ENCODE assay signal across 9 cellular contexts in genomic region chr2:197628043-197628500, GRCh38. TPM values are rescaled to one million over a fixed set of nuclear protein-coding genes. Genes with fewer than 3 reads are reported as not detected.
A peak's percentile ranks its signal among the peaks of the same experiment; 100 is the strongest.
DNase-seq lines count a peak whose midpoint lies in the region; ATAC-seq and TF ChIP-seq lines count a peak whose summit lies in the region.
"Had no signal": no experiment of that assay in that cellular context is flagged by ENCODE, and none has a peak within 500 bp of the region (broad histone marks: within the 10 kb centered on the region; RNA-seq: fewer than 3 reads in every experiment).

No MANE protein-coding gene starts in this region.

- TF ChIP-seq CTCF in esophagus squamous epithelium (IDR thresholded peaks at IDR 0.05), result no peak
- no peak for TF ChIP-seq CTCF in vagina (IDR thresholded peaks at IDR 0.05)

- no peak overlapping the region for H3K4me3 Mint-ChIP-seq in activated CD4-positive, alpha-beta T cell treated with anti-CD3 and anti-CD28 coated beads for 36 hours

- H3K4me3 ChIP-seq in esophagus squamous epithelium (no peak overlapping the region), vagina (no peak overlapping the region)

- intact Hi-C loops in activated CD4-positive, alpha-beta T cell treated with anti-CD3 and anti-CD28 coated beads for 36 hours (cut with DNase I, micrococcal nuclease), result no loop called here
- intact Hi-C loops in esophagus squamous epithelium (cut with DNase I) (no loop called here), vagina (cut with DNase I) (no loop called here)

- H3K36me3 ChIP-seq in esophagus squamous epithelium, result no peaks in the 10 kb centered on the region
- no peaks in the 10 kb centered on the region for H3K36me3 ChIP-seq in vagina

- H3K4me1 Mint-ChIP-seq in activated CD4-positive, alpha-beta T cell treated with anti-CD3 and anti-CD28 coated beads for 36 hours, result no peaks in the 10 kb centered on the region

- CTCF ChIA-PET in activated CD4-positive, alpha-beta T cell treated with anti-CD3 and anti-CD28 coated beads for 36 hours (lab: Charles Lee), result no interaction called here

- H3K4me1 ChIP-seq in esophagus squamous epithelium (peaks cover 0 to 9% (median 0%) of the 10 kb centered on the region in 3 donors), vagina (no peaks in the 10 kb centered on the region)

- DNase-seq in cerebellar cortex (ENCODE audit: low spot score) (peak; percentile 9), myocyte (ENCODE audit: low read depth) (peak; percentile 87), esophagus squamous epithelium (lab: John Stamatoyannopoulos, UW) (no peak), vagina (ENCODE audit: extremely low spot score in 2 of 2) (no peak)
- no peak for DNase-seq in activated CD4-positive, alpha-beta T cell treated with anti-CD3 and anti-CD28 coated beads for 36 hours
- DNase-seq in activated CD4-positive, alpha-beta T cell treated with anti-CD3 and anti-CD28 coated beads for 4 hours, result no peak
- DNase-seq: NK-92 treated with Interleukin-12 subunit alpha and Interleukin-12 subunit beta, amount 100 ng/mL, for 24 hours had no signal

- no peaks in the 10 kb centered on the region for H3K9me3 ChIP-seq in esophagus squamous epithelium
- H3K9me3 ChIP-seq in vagina, result no peaks in the 10 kb centered on the region

- ATAC-seq in GM18511 (IDR thresholded peaks at IDR 0.05; ENCODE audit: unreplicated experiment) (peak; percentile 73), HG03039 (IDR thresholded peaks at IDR 0.05; ENCODE audit: unreplicated experiment) (peak; percentile 78)
- ATAC-seq in activated CD4-positive, alpha-beta T cell treated with anti-CD3 and anti-CD28 coated beads for 36 hours, result no peak

- H3K27ac Mint-ChIP-seq in activated CD4-positive, alpha-beta T cell treated with anti-CD3 and anti-CD28 coated beads for 36 hours, result no peak overlapping the region

- 17 to 18% methylated on average over 2 to 4 of the region's 4 CpGs for WGBS in esophagus squamous epithelium, 2 donors

- no peaks in the 10 kb centered on the region for H3K27me3 Mint-ChIP-seq in activated CD4-positive, alpha-beta T cell treated with anti-CD3 and anti-CD28 coated beads for 36 hours

- H3K36me3 Mint-ChIP-seq in activated CD4-positive, alpha-beta T cell treated with anti-CD3 and anti-CD28 coated beads for 36 hours (ENCODE audit: low read depth), result no peaks in the 10 kb centered on the region

- H3K27ac ChIP-seq in esophagus squamous epithelium, result no peak overlapping the region
- no peak overlapping the region for H3K27ac ChIP-seq in vagina

- H3K27me3 ChIP-seq in esophagus squamous epithelium, result no peaks in the 10 kb centered on the region
- H3K27me3 ChIP-seq in vagina, result no peaks in the 10 kb centered on the region

- POLR2A ChIA-PET in activated CD4-positive, alpha-beta T cell treated with anti-CD3 and anti-CD28 coated beads for 36 hours (lab: Charles Lee), result no interaction called here

- TF ChIP-seq POLR2A in esophagus squamous epithelium (IDR thresholded peaks at IDR 0.05) (no peak), vagina (IDR thresholded peaks at IDR 0.05) (no peak)

- H3K9me3 Mint-ChIP-seq in activated CD4-positive, alpha-beta T cell treated with anti-CD3 and anti-CD28 coated beads for 36 hours (ENCODE audit: low read depth), result peaks cover 11% of the 10 kb centered on the region

RNA-seq across cellular contexts. Expression of gene RFTN2, which starts 47.3 kb away (rescaled TPM):
- total RNA-seq in myocyte (6.2 and 6.8 TPM in 2 replicates), esophagus squamous epithelium (1 to 10 TPM in 3 of 4 donors, not detected in 1; 1.4 to 7.4 (median 2.7) TPM), vagina (10.8 TPM)
- polyA plus RNA-seq in myocyte (2012), result 4.5 TPM
- total RNA-seq in activated CD4-positive, alpha-beta T cell treated with anti-CD3 and anti-CD28 coated beads for 36 hours, result not detected

Comparison
In these comparisons a context has a peak if more than half of its experiments do, and no peak if none do; other contexts are left out.
1. DNase-seq: peak in cerebellar cortex (single experiment) and myocyte (single experiment); none in activated CD4-positive, alpha-beta T cell treated with anti-CD3 and anti-CD28 coated beads for 36 hours (single experiment), esophagus squamous epithelium (single experiment), activated CD4-positive, alpha-beta T cell treated with anti-CD3 and anti-CD28 coated beads for 4 hours (0 of 2) and vagina (0 of 2).